ENCODE assay signal across 8 cellular contexts in the genomic region with DNA sequence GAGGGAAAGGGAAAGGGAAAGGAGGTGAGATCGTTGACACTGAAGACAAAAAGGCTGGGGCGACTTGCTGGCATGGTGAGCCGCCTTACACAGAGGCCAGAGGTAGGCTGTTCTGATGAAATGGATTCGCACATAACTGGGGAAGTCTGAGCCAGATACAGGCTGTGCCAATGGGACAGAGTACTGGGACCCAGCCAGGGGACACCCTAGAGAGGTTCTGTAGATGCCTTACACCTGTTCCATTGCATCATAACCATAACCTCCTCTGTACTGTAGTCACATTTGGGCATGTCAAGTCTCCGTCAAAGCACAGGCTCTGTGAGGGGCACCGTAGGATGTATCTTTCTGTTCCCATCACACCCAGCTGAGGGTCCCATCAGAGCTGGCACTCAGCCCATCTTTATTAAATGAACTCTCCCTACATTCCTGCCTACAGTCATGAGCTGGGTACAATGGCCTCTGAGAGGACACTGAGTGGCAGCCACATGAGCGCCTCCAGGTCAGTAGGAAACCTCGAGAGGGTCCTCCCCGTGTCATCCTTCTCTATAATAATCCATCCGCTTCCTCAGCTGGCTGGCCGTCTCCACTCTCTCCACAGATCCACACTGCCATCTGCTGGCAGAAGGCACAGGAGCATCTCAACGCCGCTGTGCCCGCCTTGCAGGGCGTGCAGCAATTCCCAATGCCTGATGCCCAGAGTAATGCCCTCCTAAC.
DNase-seq lines count a peak whose midpoint lies in the region; ATAC-seq and TF ChIP-seq lines count a peak whose summit lies in the region.

No MANE protein-coding gene starts in this region.

- no peak overlapping the region for H3K23ac ChIP-seq in H9 (ENCODE audit: insufficient read length, low read depth, low read length)

- H4K20me1 ChIP-seq in H9 (ENCODE audit: control insufficient read depth, insufficient read depth, insufficient read length): no peaks in the 10 kb centered on the region

- H3K9me3 ChIP-seq in H9 (ENCODE audit: control insufficient read depth, low read depth, low read length) (no peaks in the 10 kb centered on the region), MG63 (no peaks in the 10 kb centered on the region)

- H3K4me3 Mint-ChIP-seq in H9: no peak overlapping the region
- no peak overlapping the region for H3K4me3 Mint-ChIP-seq in activated naive CD8-positive, alpha-beta T cell treated with anti-CD3 and anti-CD28 coated beads, Interleukin-2, amount 10 ng/mL, durations not matched to agents 7 days and 5 days

- intact Hi-C loops in cardiac septum (cut with DNase I): no loop called here

- H3K4ac ChIP-seq in H9 (ENCODE audit: low read depth, low read length): no peak overlapping the region

- no peaks in the 10 kb centered on the region for H3K36me3 Mint-ChIP-seq in H9 (ENCODE audit: insufficient read depth in 1 of 3, low read depth in 3 of 3)
- no peaks in the 10 kb centered on the region for H3K36me3 Mint-ChIP-seq in activated naive CD8-positive, alpha-beta T cell treated with anti-CD3 and anti-CD28 coated beads, Interleukin-2, amount 10 ng/mL, durations not matched to agents 7 days and 5 days

- H4K8ac ChIP-seq in H9 (replicated peaks; ENCODE audit: insufficient read length, low read depth, low read length): no peak overlapping the region

- H2AK5ac ChIP-seq in H9 (ENCODE audit: insufficient read length, low read length): no peak overlapping the region

- no peaks in the 10 kb centered on the region for H3K79me2 ChIP-seq in H9 (ENCODE audit: insufficient read depth, low read length)

- H3K4me3 ChIP-seq in MG63: no peak overlapping the region

- H4K5ac ChIP-seq in H9 (ENCODE audit: insufficient read length, low read depth, low read length): no peak overlapping the region

- H3K36me3 ChIP-seq in MG63: no peaks in the 10 kb centered on the region

- no peak overlapping the region for H3T11ph ChIP-seq in H9 (ENCODE audit: low read length)

- H3K14ac ChIP-seq in H9 (ENCODE audit: insufficient read depth, low read length): no peak overlapping the region

- H2BK12ac ChIP-seq in H9 (ENCODE audit: insufficient read length, low read depth, low read length): no peak overlapping the region

- peak; percentile 66 for DNase-seq in GM10266 (ENCODE audit: extremely low spot score)
- peak; percentile 77 for DNase-seq in H9
- peak; percentile 64 for DNase-seq in MG63
- DNase-seq in SKM-1 treated with dmso at 0.1 percent for 144 hours (lab: John Stamatoyannopoulos, UW; ENCODE audit: unreplicated experiment): peak; percentile 60
- peak; percentile 74 for DNase-seq in activated naive CD8-positive, alpha-beta T cell treated with anti-CD3 and anti-CD28 coated beads, Interleukin-2, amount 10 ng/mL, durations not matched to agents 7 days and 5 days
- DNase-seq in cardiac septum (ENCODE audit: low spot score): peak; percentile 85
- peak; percentile 59 for DNase-seq in putamen (ENCODE audit: low spot score)
- no peak for DNase-seq in NCI-H187 treated with DMSO at 0.1 percent for 48 hours (lab: John Stamatoyannopoulos, UW)

- H3K27ac Mint-ChIP-seq in H9: no peak overlapping the region; a peak in 1 of 7 replicates
- H3K27ac Mint-ChIP-seq in activated naive CD8-positive, alpha-beta T cell treated with anti-CD3 and anti-CD28 coated beads, Interleukin-2, amount 10 ng/mL, durations not matched to agents 7 days and 5 days: no peak overlapping the region

- peak; percentile 85 for ATAC-seq in activated naive CD8-positive, alpha-beta T cell treated with anti-CD3 and anti-CD28 coated beads, Interleukin-2, amount 10 ng/mL, durations not matched to agents 7 days and 5 days (ENCODE audit: low read depth)

- H3K79me1 ChIP-seq in H9 (ENCODE audit: insufficient read depth, low read depth, low read length, poor library complexity, severe bottlenecking): no peaks in the 10 kb centered on the region

- no peak overlapping the region for H2BK20ac ChIP-seq in H9 (ENCODE audit: low read depth, low read length, poor library complexity, severe bottlenecking)

- H3K27me3 Mint-ChIP-seq in H9 (ENCODE audit: low read depth): peaks cover 3% of the 10 kb centered on the region
- no peaks in the 10 kb centered on the region for H3K27me3 Mint-ChIP-seq in activated naive CD8-positive, alpha-beta T cell treated with anti-CD3 and anti-CD28 coated beads, Interleukin-2, amount 10 ng/mL, durations not matched to agents 7 days and 5 days

- no peak overlapping the region for H2BK5ac ChIP-seq in H9 (ENCODE audit: insufficient read length, low read length)

- H3K4me1 ChIP-seq in H9 (ENCODE audit: insufficient read depth, low read length): no peaks in the 10 kb centered on the region

- no peaks in the 10 kb centered on the region for H3K9me3 Mint-ChIP-seq in H9
- no peaks in the 10 kb centered on the region for H3K9me3 Mint-ChIP-seq in activated naive CD8-positive, alpha-beta T cell treated with anti-CD3 and anti-CD28 coated beads, Interleukin-2, amount 10 ng/mL, durations not matched to agents 7 days and 5 days

- no peak overlapping the region for H3K9ac ChIP-seq in H9 (ENCODE audit: extremely low read depth, insufficient read length, low read length)

- H3K27me3 ChIP-seq in H9 (ENCODE audit: insufficient read depth, low read length) (no peaks in the 10 kb centered on the region), MG63 (no peaks in the 10 kb centered on the region)

- no peaks in the 10 kb centered on the region for H3K23me2 ChIP-seq in H9 (ENCODE audit: insufficient read length, low read depth, low read length, poor library complexity, severe bottlenecking)

- no peak overlapping the region for H4K91ac ChIP-seq in H9 (ENCODE audit: insufficient read length, low read depth, low read length)

- TF ChIP-seq CTCF in GM10266 (IDR thresholded peaks at IDR 0.05; ENCODE audit: control insufficient read depth, insufficient read depth, low read depth, missing control alignments): peak; percentile 97
- peak; percentile 94 for TF ChIP-seq CTCF in H9 (conservative IDR thresholded peaks at IDR 0.05)

- H3K4me2 ChIP-seq in H9 (ENCODE audit: insufficient read depth, insufficient read length, low read length): no peak overlapping the region

- no peak overlapping the region for H3K18ac ChIP-seq in H9 (ENCODE audit: insufficient read length, low read depth, low read length)

- no peak overlapping the region for H3K56ac ChIP-seq in H9 (ENCODE audit: insufficient read length, low read depth, low read length)

- no peak overlapping the region for H2BK15ac ChIP-seq in H9 (ENCODE audit: low read depth, low read length)

- H2BK120ac ChIP-seq in H9 (ENCODE audit: low read depth, low read length, poor library complexity, severe bottlenecking): no peak overlapping the region

- H3K27ac ChIP-seq in H9 (ENCODE audit: insufficient read length, low read depth, low read length): no peak overlapping the region

- H3K4me1 Mint-ChIP-seq in H9: peaks cover 3% of the 10 kb centered on the region in 2 experiments; a peak in 1 of 4 replicates
- H3K4me1 Mint-ChIP-seq in activated naive CD8-positive, alpha-beta T cell treated with anti-CD3 and anti-CD28 coated beads, Interleukin-2, amount 10 ng/mL, durations not matched to agents 7 days and 5 days: peaks cover 17% of the 10 kb centered on the region

- no CpG with 5 or more reads among the region's 15 CpGs for WGBS in H9 (ENCODE audit: extremely low coverage, insufficient read length, low lambda C conversion rate)

- POLR2A ChIA-PET in activated naive CD8-positive, alpha-beta T cell treated with anti-CD3 and anti-CD28 coated beads, Interleukin-2, amount 10 ng/mL, durations not matched to agents 7 days and 5 days (lab: Charles Lee): no interaction called here

- H2AFZ ChIP-seq in H9 (ENCODE audit: low read length): no peak overlapping the region
